Comparison of ENCODE assay signal across 8 cellular contexts in genomic region chr10:3239066-3239919, GRCh38.
DNase-seq lines count a peak whose midpoint lies in the region; ATAC-seq and TF ChIP-seq lines count a peak whose summit lies in the region.

No MANE protein-coding gene starts in this region.

- no peak overlapping the region for H3K27ac ChIP-seq in iPS DF 6.9 (ENCODE audit: low read length)

- in situ Hi-C loops in astrocyte of the cerebellum (cut with HindIII; ENCODE audit: low sequenced_read_pairs): no loop called here

- WGBS in iPS DF 6.9 (ENCODE audit: insufficient coverage, insufficient read length): no CpG with 5 or more reads among the region's 35 CpGs

- H3K4me3 ChIP-seq in astrocyte of the cerebellum (ENCODE audit: low read depth, low read length) (no peak overlapping the region), iPS DF 6.9 (ENCODE audit: low read length) (no peak overlapping the region)

- peak; percentile 67 for DNase-seq in AG08395 (ENCODE audit: low spot score)
- DNase-seq in HK-2 (ENCODE audit: unreplicated experiment): peak; percentile 71
- peak; percentile 30 for DNase-seq in T-helper 22 cell (ENCODE audit: low read depth)
- DNase-seq in astrocyte of the cerebellum (ENCODE audit: low read depth): peak; percentile 79
- DNase-seq in iPS DF 6.9 (ENCODE audit: low read depth, low spot score): peak; percentile 54
- DNase-seq in stimulated activated CD4-positive, alpha-beta T cell treated with anti-CD3 and anti-CD28 coated beads, Interleukin-12 subunit alpha, Interleukin-12 subunit beta, amount 100 ng/mL, for 48 hours (ENCODE audit: low read depth in 2 of 3, low spot score in 1 of 3): peak; percentile 45 to 71 (median 61)
- no peak for DNase-seq in NCI-H2196 (lab: John Stamatoyannopoulos, UW; ENCODE audit: unreplicated experiment)

- no peaks in the 10 kb centered on the region for H3K9me3 ChIP-seq in iPS DF 6.9 (ENCODE audit: control insufficient read depth, insufficient read depth, low read length)

- H3K36me3 ChIP-seq in iPS DF 6.9 (ENCODE audit: control insufficient read depth, insufficient read depth, low read length): no peaks in the 10 kb centered on the region

- peak; percentile 61 for TF ChIP-seq CTCF in astrocyte of the cerebellum (IDR thresholded peaks at IDR 0.05; ENCODE audit: low read depth, low read length, missing control alignments)

- H3K4me1 ChIP-seq in iPS DF 6.9 (ENCODE audit: control insufficient read depth, insufficient read depth, low read length): no peaks in the 10 kb centered on the region

- H3K27me3 ChIP-seq in iPS DF 6.9 (ENCODE audit: control insufficient read depth, insufficient read depth, low read length): no peaks in the 10 kb centered on the region

- ATAC-seq in GM18867 (IDR thresholded peaks at IDR 0.05; ENCODE audit: unreplicated experiment): peak; percentile 85
